In the genomic region with DNA sequence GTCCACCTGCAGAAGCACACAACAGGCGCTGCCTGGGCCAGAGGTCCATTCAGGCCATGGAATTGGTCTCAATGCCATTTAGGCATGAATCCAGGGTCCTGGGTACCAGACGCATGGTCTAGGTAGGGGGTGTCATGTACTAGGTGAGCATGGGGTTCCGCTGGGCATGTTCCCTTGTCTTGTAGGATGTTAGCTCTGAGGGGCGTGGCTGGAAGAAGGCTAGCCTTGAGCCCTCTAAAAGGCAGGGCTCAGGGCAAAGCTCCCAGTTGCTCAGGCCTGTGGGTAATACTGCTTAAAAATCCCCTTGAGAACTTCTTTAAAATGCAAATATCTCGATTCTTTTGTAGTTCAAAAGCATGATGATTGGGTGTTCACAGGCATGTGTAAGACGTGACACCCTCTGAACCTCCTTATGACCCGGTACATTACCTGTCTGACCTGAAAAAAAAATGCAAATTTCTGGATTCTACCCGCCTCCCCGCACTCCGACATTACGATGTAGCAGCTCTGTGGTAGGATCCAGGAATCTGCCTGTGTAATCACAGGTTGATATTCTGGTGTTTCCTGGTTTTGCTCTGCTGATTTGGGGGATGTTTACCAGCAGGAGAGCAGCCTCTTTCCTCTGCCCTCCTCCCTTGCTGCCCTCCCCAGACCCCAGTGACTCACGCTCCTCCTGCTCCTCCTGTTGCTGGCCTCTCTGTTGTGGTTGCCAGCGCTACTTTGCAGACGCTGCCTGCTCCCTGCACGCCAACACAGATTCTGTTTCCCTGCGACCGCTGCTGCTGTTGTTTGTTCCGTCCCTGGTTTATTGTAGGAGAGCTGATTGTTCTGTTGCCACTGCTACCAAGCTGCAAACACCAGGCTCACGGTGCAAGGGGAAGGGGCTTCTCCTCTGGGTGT, we compare ENCODE assay signal across 1 cellular context.
A peak's percentile ranks its signal among the peaks of the same experiment; 100 is the strongest.
TF ChIP-seq lines count a peak whose summit lies in the region.

No MANE protein-coding gene starts in this region.

TF ChIP-seq in GM12878, 131 proteins besides CTCF, POLR2A, EP300 and RAD21 (continues in another document):
- peak; percentile 86 for TF ChIP-seq ATF7 (IDR thresholded peaks at IDR 0.05; ENCODE audit: low read depth)
- TF ChIP-seq IKZF2 (IDR thresholded peaks at IDR 0.05), result peak; percentile 86 to 92
- no peak for TF ChIP-seq CHD2 (IDR thresholded peaks at IDR 0.05; ENCODE audit: borderline replicate concordance, low read depth, low read length)
- peak; percentile 72; the same call in 1 of the 2 replicates for TF ChIP-seq CREB1 (IDR thresholded peaks at IDR 0.05; ENCODE audit: low read depth)
- TF ChIP-seq JUND (IDR thresholded peaks at IDR 0.05; ENCODE audit: low read depth, low read length), result peak; percentile 37; the same call in 1 of the 2 replicates
- peak; percentile 76 for TF ChIP-seq TCF7 (IDR thresholded peaks at IDR 0.05; ENCODE audit: borderline replicate concordance)
- TF ChIP-seq, protein P1, sequence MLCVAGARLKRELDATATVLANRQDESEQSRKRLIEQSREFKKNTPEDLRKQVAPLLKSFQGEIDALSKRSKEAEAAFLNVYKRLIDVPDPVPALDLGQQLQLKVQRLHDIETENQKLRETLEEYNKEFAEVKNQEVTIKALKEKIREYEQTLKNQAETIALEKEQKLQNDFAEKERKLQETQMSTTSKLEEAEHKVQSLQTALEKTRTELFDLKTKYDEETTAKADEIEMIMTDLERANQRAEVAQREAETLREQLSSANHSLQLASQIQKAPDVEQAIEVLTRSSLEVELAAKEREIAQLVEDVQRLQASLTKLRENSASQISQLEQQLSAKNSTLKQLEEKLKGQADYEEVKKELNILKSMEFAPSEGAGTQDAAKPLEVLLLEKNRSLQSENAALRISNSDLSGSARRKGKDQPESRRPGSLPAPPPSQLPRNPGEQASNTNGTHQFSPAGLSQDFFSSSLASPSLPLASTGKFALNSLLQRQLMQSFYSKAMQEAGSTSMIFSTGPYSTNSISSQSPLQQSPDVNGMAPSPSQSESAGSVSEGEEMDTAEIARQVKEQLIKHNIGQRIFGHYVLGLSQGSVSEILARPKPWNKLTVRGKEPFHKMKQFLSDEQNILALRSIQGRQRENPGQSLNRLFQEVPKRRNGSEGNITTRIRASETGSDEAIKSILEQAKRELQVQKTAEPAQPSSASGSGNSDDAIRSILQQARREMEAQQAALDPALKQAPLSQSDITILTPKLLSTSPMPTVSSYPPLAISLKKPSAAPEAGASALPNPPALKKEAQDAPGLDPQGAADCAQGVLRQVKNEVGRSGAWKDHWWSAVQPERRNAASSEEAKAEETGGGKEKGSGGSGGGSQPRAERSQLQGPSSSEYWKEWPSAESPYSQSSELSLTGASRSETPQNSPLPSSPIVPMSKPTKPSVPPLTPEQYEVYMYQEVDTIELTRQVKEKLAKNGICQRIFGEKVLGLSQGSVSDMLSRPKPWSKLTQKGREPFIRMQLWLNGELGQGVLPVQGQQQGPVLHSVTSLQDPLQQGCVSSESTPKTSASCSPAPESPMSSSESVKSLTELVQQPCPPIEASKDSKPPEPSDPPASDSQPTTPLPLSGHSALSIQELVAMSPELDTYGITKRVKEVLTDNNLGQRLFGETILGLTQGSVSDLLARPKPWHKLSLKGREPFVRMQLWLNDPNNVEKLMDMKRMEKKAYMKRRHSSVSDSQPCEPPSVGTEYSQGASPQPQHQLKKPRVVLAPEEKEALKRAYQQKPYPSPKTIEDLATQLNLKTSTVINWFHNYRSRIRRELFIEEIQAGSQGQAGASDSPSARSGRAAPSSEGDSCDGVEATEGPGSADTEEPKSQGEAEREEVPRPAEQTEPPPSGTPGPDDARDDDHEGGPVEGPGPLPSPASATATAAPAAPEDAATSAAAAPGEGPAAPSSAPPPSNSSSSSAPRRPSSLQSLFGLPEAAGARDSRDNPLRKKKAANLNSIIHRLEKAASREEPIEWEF (IDR thresholded peaks at IDR 0.05; ENCODE audit: insufficient replicate concordance, low read depth, low read length), result no peak
- TF ChIP-seq BHLHE40 (IDR thresholded peaks at IDR 0.05; ENCODE audit: borderline replicate concordance in 1 of 2, low read depth in 2 of 2, low read length in 1 of 2), result peak in 1 of 2 experiments; percentile 77
- TF ChIP-seq, protein P2, sequence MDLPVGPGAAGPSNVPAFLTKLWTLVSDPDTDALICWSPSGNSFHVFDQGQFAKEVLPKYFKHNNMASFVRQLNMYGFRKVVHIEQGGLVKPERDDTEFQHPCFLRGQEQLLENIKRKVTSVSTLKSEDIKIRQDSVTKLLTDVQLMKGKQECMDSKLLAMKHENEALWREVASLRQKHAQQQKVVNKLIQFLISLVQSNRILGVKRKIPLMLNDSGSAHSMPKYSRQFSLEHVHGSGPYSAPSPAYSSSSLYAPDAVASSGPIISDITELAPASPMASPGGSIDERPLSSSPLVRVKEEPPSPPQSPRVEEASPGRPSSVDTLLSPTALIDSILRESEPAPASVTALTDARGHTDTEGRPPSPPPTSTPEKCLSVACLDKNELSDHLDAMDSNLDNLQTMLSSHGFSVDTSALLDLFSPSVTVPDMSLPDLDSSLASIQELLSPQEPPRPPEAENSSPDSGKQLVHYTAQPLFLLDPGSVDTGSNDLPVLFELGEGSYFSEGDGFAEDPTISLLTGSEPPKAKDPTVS (IDR thresholded peaks at IDR 0.05; ENCODE audit: low read depth, low read length), result no peak
- TF ChIP-seq MXI1 (IDR thresholded peaks at IDR 0.05; ENCODE audit: low read depth, low read length), result no peak; the same call in 1 of the 2 replicates
- TF ChIP-seq ETV6 (conservative IDR thresholded peaks at IDR 0.05 in 1 of 2, IDR thresholded peaks at IDR 0.05 in 1 of 2; ENCODE audit: borderline replicate concordance in 1 of 2, low read depth in 1 of 2), result peak in 1 of 2 experiments; percentile 52; a peak in 1 of 4 replicates
- peak; percentile 27 for TF ChIP-seq MEF2B (IDR thresholded peaks at IDR 0.05; ENCODE audit: partially characterized antibody, poor library complexity, severe bottlenecking)
- TF ChIP-seq EGR1 (IDR thresholded peaks at IDR 0.05; ENCODE audit: borderline replicate concordance in 1 of 2, low read depth in 2 of 2, low read length in 2 of 2), result no peak
- TF ChIP-seq MYC (IDR thresholded peaks at IDR 0.05; ENCODE audit: insufficient read depth, insufficient read length, insufficient replicate concordance, low read length, severe bottlenecking), result no peak
- 0 out of 2 replicates have a peak, but pooled peaks have one; percentile 33 for TF ChIP-seq IRF4 (IDR thresholded peaks at IDR 0.05; ENCODE audit: low read depth, low read length)
- TF ChIP-seq, protein P3, sequence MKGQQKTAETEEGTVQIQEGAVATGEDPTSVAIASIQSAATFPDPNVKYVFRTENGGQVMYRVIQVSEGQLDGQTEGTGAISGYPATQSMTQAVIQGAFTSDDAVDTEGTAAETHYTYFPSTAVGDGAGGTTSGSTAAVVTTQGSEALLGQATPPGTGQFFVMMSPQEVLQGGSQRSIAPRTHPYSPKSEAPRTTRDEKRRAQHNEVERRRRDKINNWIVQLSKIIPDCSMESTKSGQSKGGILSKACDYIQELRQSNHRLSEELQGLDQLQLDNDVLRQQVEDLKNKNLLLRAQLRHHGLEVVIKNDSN (IDR thresholded peaks at IDR 0.05; ENCODE audit: borderline replicate concordance, extremely low read length, insufficient read depth, low read depth, low read length), result no peak
- TF ChIP-seq SUPT20H (IDR thresholded peaks at IDR 0.05; ENCODE audit: borderline replicate concordance, control insufficient read depth, low read depth, low read length), result no peak
- peak; percentile 84; the same call in 1 of the 2 replicates for TF ChIP-seq SMARCA5 (IDR thresholded peaks at IDR 0.05)
- TF ChIP-seq BACH1 (IDR thresholded peaks at IDR 0.05; ENCODE audit: borderline replicate concordance), result no peak
- TF ChIP-seq, protein P4, sequence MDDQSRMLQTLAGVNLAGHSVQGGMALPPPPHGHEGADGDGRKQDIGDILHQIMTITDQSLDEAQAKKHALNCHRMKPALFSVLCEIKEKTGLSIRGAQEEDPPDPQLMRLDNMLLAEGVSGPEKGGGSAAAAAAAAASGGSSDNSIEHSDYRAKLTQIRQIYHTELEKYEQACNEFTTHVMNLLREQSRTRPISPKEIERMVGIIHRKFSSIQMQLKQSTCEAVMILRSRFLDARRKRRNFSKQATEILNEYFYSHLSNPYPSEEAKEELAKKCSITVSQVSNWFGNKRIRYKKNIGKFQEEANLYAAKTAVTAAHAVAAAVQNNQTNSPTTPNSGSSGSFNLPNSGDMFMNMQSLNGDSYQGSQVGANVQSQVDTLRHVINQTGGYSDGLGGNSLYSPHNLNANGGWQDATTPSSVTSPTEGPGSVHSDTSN (IDR thresholded peaks at IDR 0.05; ENCODE audit: insufficient replicate concordance, low read depth, low read length), result no peak
- TF ChIP-seq KDM1A (IDR thresholded peaks at IDR 0.05; ENCODE audit: borderline replicate concordance), result no peak
- TF ChIP-seq POLR2AphosphoS2 (IDR thresholded peaks at IDR 0.05; ENCODE audit: low read depth, low read length), result no peak
- TF ChIP-seq CBFB (IDR thresholded peaks at IDR 0.05; ENCODE audit: low read depth), result peak; percentile 77
- TF ChIP-seq ZNF217 (IDR thresholded peaks at IDR 0.05), result no peak
- TF ChIP-seq ZSCAN29 (IDR thresholded peaks at IDR 0.05), result no peak
- peak; percentile 71 for TF ChIP-seq MTA2 (IDR thresholded peaks at IDR 0.05; ENCODE audit: low read depth)
- TF ChIP-seq NBN (IDR thresholded peaks at IDR 0.05), result peak; percentile 88
- TF ChIP-seq, protein P5, sequence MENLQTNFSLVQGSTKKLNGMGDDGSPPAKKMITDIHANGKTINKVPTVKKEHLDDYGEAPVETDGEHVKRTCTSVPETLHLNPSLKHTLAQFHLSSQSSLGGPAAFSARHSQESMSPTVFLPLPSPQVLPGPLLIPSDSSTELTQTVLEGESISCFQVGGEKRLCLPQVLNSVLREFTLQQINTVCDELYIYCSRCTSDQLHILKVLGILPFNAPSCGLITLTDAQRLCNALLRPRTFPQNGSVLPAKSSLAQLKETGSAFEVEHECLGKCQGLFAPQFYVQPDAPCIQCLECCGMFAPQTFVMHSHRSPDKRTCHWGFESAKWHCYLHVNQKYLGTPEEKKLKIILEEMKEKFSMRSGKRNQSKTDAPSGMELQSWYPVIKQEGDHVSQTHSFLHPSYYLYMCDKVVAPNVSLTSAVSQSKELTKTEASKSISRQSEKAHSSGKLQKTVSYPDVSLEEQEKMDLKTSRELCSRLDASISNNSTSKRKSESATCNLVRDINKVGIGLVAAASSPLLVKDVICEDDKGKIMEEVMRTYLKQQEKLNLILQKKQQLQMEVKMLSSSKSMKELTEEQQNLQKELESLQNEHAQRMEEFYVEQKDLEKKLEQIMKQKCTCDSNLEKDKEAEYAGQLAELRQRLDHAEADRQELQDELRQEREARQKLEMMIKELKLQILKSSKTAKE (IDR thresholded peaks at IDR 0.05; ENCODE audit: low read depth, poor library complexity, severe bottlenecking), result peak; percentile 81
- no peak for TF ChIP-seq BRCA1 (IDR thresholded peaks at IDR 0.05; ENCODE audit: low read depth, low read length)
- TF ChIP-seq YY1 (IDR thresholded peaks at IDR 0.05; ENCODE audit: low read depth, low read length), result peak; percentile 53; the same call in 1 of the 2 replicates
- peak; percentile 43; the same call in 1 of the 2 replicates for TF ChIP-seq RB1 (IDR thresholded peaks at IDR 0.05; ENCODE audit: borderline replicate concordance)
- peak; percentile 43; the same call in 1 of the 2 replicates for TF ChIP-seq SMAD5 (IDR thresholded peaks at IDR 0.05; ENCODE audit: low read depth)
- 0 out of 2 replicates have a peak, but pooled peaks have one; percentile 18 for TF ChIP-seq TAF1 (IDR thresholded peaks at IDR 0.05; ENCODE audit: borderline replicate concordance, low read depth, low read length)
- peak; percentile 86 for TF ChIP-seq NR2F1 (conservative IDR thresholded peaks at IDR 0.05)
- TF ChIP-seq HDAC2 (IDR thresholded peaks at IDR 0.05), result no peak
- TF ChIP-seq ZNF207 (IDR thresholded peaks at IDR 0.05; ENCODE audit: borderline replicate concordance), result peak; percentile 74; the same call in 1 of the 2 replicates
- TF ChIP-seq CHD1 (IDR thresholded peaks at IDR 0.05; ENCODE audit: low read depth, low read length), result no peak
- TF ChIP-seq TCF3 (IDR thresholded peaks at IDR 0.05; ENCODE audit: borderline replicate concordance, insufficient read depth, low read depth, low read length), result no peak
- no peak for TF ChIP-seq SPI1 (IDR thresholded peaks at IDR 0.05; ENCODE audit: borderline replicate concordance, insufficient read depth, low read depth, low read length)
- peak; percentile 70 for TF ChIP-seq NR2C1 (IDR thresholded peaks at IDR 0.05)
- TF ChIP-seq, protein P6, sequence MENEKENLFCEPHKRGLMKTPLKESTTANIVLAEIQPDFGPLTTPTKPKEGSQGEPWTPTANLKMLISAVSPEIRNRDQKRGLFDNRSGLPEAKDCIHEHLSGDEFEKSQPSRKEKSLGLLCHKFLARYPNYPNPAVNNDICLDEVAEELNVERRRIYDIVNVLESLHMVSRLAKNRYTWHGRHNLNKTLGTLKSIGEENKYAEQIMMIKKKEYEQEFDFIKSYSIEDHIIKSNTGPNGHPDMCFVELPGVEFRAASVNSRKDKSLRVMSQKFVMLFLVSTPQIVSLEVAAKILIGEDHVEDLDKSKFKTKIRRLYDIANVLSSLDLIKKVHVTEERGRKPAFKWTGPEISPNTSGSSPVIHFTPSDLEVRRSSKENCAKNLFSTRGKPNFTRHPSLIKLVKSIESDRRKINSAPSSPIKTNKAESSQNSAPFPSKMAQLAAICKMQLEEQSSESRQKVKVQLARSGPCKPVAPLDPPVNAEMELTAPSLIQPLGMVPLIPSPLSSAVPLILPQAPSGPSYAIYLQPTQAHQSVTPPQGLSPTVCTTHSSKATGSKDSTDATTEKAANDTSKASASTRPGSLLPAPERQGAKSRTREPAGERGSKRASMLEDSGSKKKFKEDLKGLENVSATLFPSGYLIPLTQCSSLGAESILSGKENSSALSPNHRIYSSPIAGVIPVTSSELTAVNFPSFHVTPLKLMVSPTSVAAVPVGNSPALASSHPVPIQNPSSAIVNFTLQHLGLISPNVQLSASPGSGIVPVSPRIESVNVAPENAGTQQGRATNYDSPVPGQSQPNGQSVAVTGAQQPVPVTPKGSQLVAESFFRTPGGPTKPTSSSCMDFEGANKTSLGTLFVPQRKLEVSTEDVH (IDR thresholded peaks at IDR 0.05; ENCODE audit: low read depth, partially characterized antibody), result no peak
- TF ChIP-seq, protein P7, sequence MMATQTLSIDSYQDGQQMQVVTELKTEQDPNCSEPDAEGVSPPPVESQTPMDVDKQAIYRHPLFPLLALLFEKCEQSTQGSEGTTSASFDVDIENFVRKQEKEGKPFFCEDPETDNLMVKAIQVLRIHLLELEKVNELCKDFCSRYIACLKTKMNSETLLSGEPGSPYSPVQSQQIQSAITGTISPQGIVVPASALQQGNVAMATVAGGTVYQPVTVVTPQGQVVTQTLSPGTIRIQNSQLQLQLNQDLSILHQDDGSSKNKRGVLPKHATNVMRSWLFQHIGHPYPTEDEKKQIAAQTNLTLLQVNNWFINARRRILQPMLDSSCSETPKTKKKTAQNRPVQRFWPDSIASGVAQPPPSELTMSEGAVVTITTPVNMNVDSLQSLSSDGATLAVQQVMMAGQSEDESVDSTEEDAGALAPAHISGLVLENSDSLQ (IDR thresholded peaks at IDR 0.05), result peak; percentile 60
- TF ChIP-seq NFXL1 (IDR thresholded peaks at IDR 0.05; ENCODE audit: borderline replicate concordance), result peak; percentile 96
- peak; percentile 27; the same call in 1 of the 2 replicates for TF ChIP-seq SMC3 (IDR thresholded peaks at IDR 0.05; ENCODE audit: borderline replicate concordance, low read length)
- peak; percentile 80; the same call in 1 of the 2 replicates for TF ChIP-seq HDGF (IDR thresholded peaks at IDR 0.05)
